33 cellular contexts compared by ENCODE assay signal in the genomic region with DNA sequence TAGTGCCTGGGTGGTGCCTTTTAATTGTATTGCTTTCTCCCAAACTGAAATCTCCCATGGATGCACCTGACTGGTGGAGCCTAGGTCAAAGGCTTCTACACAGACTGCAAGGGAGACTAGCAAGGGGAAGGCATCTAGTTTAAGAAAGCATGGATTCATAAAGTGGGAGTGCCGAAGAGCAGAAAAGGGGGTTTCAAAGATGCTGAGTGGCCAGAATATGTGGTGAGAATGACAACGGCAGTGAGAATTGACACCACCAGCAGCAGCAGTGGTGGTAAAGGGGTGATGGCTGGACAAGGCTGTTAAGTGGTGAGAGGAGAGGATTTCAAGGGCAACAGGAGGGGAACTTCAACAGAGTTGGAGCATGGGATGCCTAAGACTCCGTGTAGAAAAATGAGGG.
"Had no signal": no experiment of that assay in that cellular context is flagged by ENCODE, and none has a peak within 500 bp of the region (broad histone marks: within the 10 kb centered on the region; RNA-seq: fewer than 3 reads in every experiment).

No MANE protein-coding gene starts in this region.

- H3K36me3 ChIP-seq: adrenal gland had no signal

- H3K27ac ChIP-seq: adrenal gland, body of pancreas, epithelial cell of prostate had no signal

- H3K36me3 Mint-ChIP-seq: activated CD4-positive, alpha-beta memory T cell treated with anti-CD3 and anti-CD28 coated beads for 36 hours; activated naive CD4-positive, alpha-beta T cell treated with anti-CD3 and anti-CD28 coated beads, Interleukin-2, amount 10 ng/mL, durations not matched to agents 7 days and 5 days; activated naive CD8-positive, alpha-beta T cell treated with anti-CD3 and anti-CD28 coated beads for 36 hours; T-cell had no signal

- DNase-seq: activated CD4-positive, alpha-beta memory T cell treated with anti-CD3 and anti-CD28 coated beads for 36 hours; activated CD4-positive, alpha-beta T cell treated with anti-CD3 and anti-CD28 coated beads for 36 hours; activated CD4-positive, alpha-beta T cell treated with anti-CD3 and anti-CD28 coated beads, Interleukin-2, amount 10 ng/mL, durations not matched to agents 24 days and 14 days; activated CD4-positive, CD25-positive, alpha-beta regulatory T cell; activated CD4-positive, CD25-positive, alpha-beta regulatory T cell treated with anti-CD3 and anti-CD28 coated beads, Interleukin-2, amount 50 U/mL, for 72 hours; activated CD8-positive, alpha-beta memory T cell treated with anti-CD3 and anti-CD28 coated beads, Interleukin-2, amount 50 U/mL, for 48 hours; activated gamma-delta T cell; activated naive CD4-positive, alpha-beta T cell; activated naive CD4-positive, alpha-beta T cell treated with anti-CD3 and anti-CD28 coated beads, Interleukin-2, amount 10 ng/mL, durations not matched to agents 7 days and 5 days; activated naive CD8-positive, alpha-beta T cell treated with anti-CD3 and anti-CD28 coated beads for 36 hours; activated naive CD8-positive, alpha-beta T cell treated with anti-CD3 and anti-CD28 coated beads, Interleukin-2, amount 50 U/mL, for 24 hours; activated T-cell treated with anti-CD3 and anti-CD28 coated beads for 4 hours; activated T-cell treated with anti-CD3 and anti-CD28 coated beads, Interleukin-2, amount 50 U/mL, for 24 hours; activated T-cell treated with anti-CD3 and anti-CD28 coated beads, Interleukin-2, amount 50 U/mL, for 72 hours; adrenal gland; amygdala; aorta; body of pancreas; caudate nucleus; cortex of kidney; dermis blood vessel endothelial cell; effector CD4-positive, alpha-beta T cell; effector memory CD8-positive, alpha-beta T cell; foreskin fibroblast; head of caudate nucleus; SW 1271; T-cell; T-helper 2 cell had no signal

- H3K4me3 Mint-ChIP-seq: activated CD4-positive, alpha-beta memory T cell treated with anti-CD3 and anti-CD28 coated beads for 36 hours; activated CD4-positive, alpha-beta T cell treated with anti-CD3 and anti-CD28 coated beads for 36 hours; activated CD4-positive, alpha-beta T cell treated with anti-CD3 and anti-CD28 coated beads, Interleukin-2, amount 10 ng/mL, durations not matched to agents 24 days and 14 days; activated naive CD4-positive, alpha-beta T cell treated with anti-CD3 and anti-CD28 coated beads, Interleukin-2, amount 10 ng/mL, durations not matched to agents 7 days and 5 days; activated naive CD8-positive, alpha-beta T cell treated with anti-CD3 and anti-CD28 coated beads for 36 hours; activated naive CD8-positive, alpha-beta T cell treated with anti-CD3 and anti-CD28 coated beads, Interleukin-2, amount 50 U/mL, for 24 hours; activated T-cell treated with anti-CD3 and anti-CD28 coated beads, Interleukin-2, amount 50 U/mL, for 24 hours; activated T-cell treated with anti-CD3 and anti-CD28 coated beads, Interleukin-2, amount 50 U/mL, for 72 hours; effector memory CD8-positive, alpha-beta T cell; T-cell had no signal

- H3K4me1 ChIP-seq: adrenal gland, body of pancreas had no signal

- ATAC-seq: activated CD4-positive, alpha-beta T cell treated with anti-CD3 and anti-CD28 coated beads for 36 hours; activated naive CD8-positive, alpha-beta T cell treated with anti-CD3 and anti-CD28 coated beads, Interleukin-2, amount 50 U/mL, for 24 hours; activated T-cell treated with anti-CD3 and anti-CD28 coated beads, Interleukin-2, amount 50 U/mL, for 72 hours; body of pancreas; effector memory CD8-positive, alpha-beta T cell; T-cell had no signal

- H3K9me3 Mint-ChIP-seq: activated CD4-positive, alpha-beta memory T cell treated with anti-CD3 and anti-CD28 coated beads for 36 hours; activated CD4-positive, alpha-beta T cell treated with anti-CD3 and anti-CD28 coated beads, Interleukin-2, amount 10 ng/mL, durations not matched to agents 24 days and 14 days; activated naive CD4-positive, alpha-beta T cell treated with anti-CD3 and anti-CD28 coated beads, Interleukin-2, amount 10 ng/mL, durations not matched to agents 7 days and 5 days; activated naive CD8-positive, alpha-beta T cell treated with anti-CD3 and anti-CD28 coated beads for 36 hours; activated naive CD8-positive, alpha-beta T cell treated with anti-CD3 and anti-CD28 coated beads, Interleukin-2, amount 50 U/mL, for 24 hours; activated T-cell treated with anti-CD3 and anti-CD28 coated beads, Interleukin-2, amount 50 U/mL, for 24 hours; activated T-cell treated with anti-CD3 and anti-CD28 coated beads, Interleukin-2, amount 50 U/mL, for 72 hours; effector memory CD8-positive, alpha-beta T cell; T-cell had no signal

- H3K27ac Mint-ChIP-seq: activated CD4-positive, alpha-beta memory T cell treated with anti-CD3 and anti-CD28 coated beads for 36 hours; activated CD4-positive, alpha-beta T cell treated with anti-CD3 and anti-CD28 coated beads for 36 hours; activated CD4-positive, alpha-beta T cell treated with anti-CD3 and anti-CD28 coated beads, Interleukin-2, amount 10 ng/mL, durations not matched to agents 24 days and 14 days; activated naive CD4-positive, alpha-beta T cell treated with anti-CD3 and anti-CD28 coated beads, Interleukin-2, amount 10 ng/mL, durations not matched to agents 7 days and 5 days; activated naive CD8-positive, alpha-beta T cell treated with anti-CD3 and anti-CD28 coated beads for 36 hours; activated naive CD8-positive, alpha-beta T cell treated with anti-CD3 and anti-CD28 coated beads, Interleukin-2, amount 50 U/mL, for 24 hours; activated T-cell treated with anti-CD3 and anti-CD28 coated beads, Interleukin-2, amount 50 U/mL, for 24 hours; activated T-cell treated with anti-CD3 and anti-CD28 coated beads, Interleukin-2, amount 50 U/mL, for 72 hours; effector memory CD8-positive, alpha-beta T cell; T-cell had no signal

- H3K9me3 ChIP-seq: adrenal gland, body of pancreas had no signal

- H3K4me3 ChIP-seq: adrenal gland, body of pancreas had no signal

- FAIRE-seq: colon, endometrium, endothelial cell of umbilical vein, frontal cortex had no signal

- H3K27me3 ChIP-seq: adrenal gland, body of pancreas had no signal

- H3K4me1 Mint-ChIP-seq: activated CD4-positive, alpha-beta T cell treated with anti-CD3 and anti-CD28 coated beads for 36 hours; activated naive CD4-positive, alpha-beta T cell treated with anti-CD3 and anti-CD28 coated beads, Interleukin-2, amount 10 ng/mL, durations not matched to agents 7 days and 5 days; activated naive CD8-positive, alpha-beta T cell treated with anti-CD3 and anti-CD28 coated beads for 36 hours; activated naive CD8-positive, alpha-beta T cell treated with anti-CD3 and anti-CD28 coated beads, Interleukin-2, amount 50 U/mL, for 24 hours; T-cell had no signal
